Comparison of ENCODE assay signal across 8 cellular contexts in the genomic region with DNA sequence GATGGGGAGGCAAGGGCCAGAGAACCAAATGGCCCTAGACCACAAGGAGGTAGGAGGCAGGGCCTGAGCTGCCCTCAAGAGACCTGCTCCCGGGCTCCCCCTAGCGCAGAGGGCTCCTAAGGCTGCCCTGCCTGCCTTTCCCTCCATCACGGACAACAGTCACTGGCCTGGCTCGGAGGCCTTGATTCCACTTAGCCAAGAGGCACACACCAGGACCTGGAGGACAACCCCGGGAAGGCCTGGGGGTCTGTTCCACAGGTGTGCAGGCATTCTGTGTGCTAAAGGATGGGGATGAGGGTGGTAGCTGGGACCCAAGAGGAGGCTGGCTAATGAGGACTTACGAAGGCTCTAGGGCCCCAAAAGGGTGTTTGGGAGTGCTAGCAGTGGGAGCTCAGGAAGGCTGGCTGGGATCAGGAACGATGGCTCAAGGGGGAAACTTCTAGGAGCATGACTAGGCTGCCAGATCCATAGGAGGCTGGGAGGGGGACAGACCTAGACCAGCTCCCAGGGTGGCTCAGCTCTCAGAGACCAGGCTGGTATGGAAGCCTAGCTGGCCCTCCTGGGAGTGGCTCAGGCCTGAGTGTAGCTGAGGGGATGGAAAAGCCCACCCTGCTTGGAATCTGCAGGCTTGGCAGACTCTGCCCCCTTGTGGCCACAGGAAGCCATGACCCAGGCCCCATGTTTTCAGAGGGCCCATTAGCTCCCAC. TPM values are rescaled to one million over a fixed set of nuclear protein-coding genes. Genes with fewer than 3 reads are reported as not detected.
DNase-seq lines count a peak whose midpoint lies in the region; ATAC-seq and TF ChIP-seq lines count a peak whose summit lies in the region.

No MANE protein-coding gene starts in this region.

- peak overlapping the region; percentile 73 for H2AK9ac ChIP-seq in IMR-90 (replicated peaks; ENCODE audit: low read depth, low read length, poor library complexity)

- peak overlapping the region; percentile 61 for H3K4me3 Mint-ChIP-seq in Caco-2 (ENCODE audit: unreplicated experiment)
- peak overlapping the region; percentile 49 for H3K4me3 Mint-ChIP-seq in activated T-helper 17 cell treated with anti-CD3 and anti-CD28 coated beads, Interleukin-2, amount 50 U/mL, for 72 hours

- H3K27me3 Mint-ChIP-seq in Caco-2 (ENCODE audit: insufficient read depth, unreplicated experiment), result no peaks in the 10 kb centered on the region
- H3K27me3 Mint-ChIP-seq in activated T-helper 17 cell treated with anti-CD3 and anti-CD28 coated beads, Interleukin-2, amount 50 U/mL, for 72 hours, result peaks cover 14% of the 10 kb centered on the region

- no peaks in the 10 kb centered on the region for H3K4me1 Mint-ChIP-seq in Caco-2 (ENCODE audit: low read depth, unreplicated experiment)
- peaks cover 4% of the 10 kb centered on the region for H3K4me1 Mint-ChIP-seq in activated T-helper 17 cell treated with anti-CD3 and anti-CD28 coated beads, Interleukin-2, amount 50 U/mL, for 72 hours

- no peak overlapping the region for H2BK120ac ChIP-seq in IMR-90 (ENCODE audit: low read depth, low read length)

- no peak overlapping the region for H3K27ac Mint-ChIP-seq in Caco-2 (ENCODE audit: unreplicated experiment)
- no peak overlapping the region for H3K27ac Mint-ChIP-seq in activated T-helper 17 cell treated with anti-CD3 and anti-CD28 coated beads, Interleukin-2, amount 50 U/mL, for 72 hours

- ATAC-seq in IMR-90 (ENCODE audit: low read depth) (peak; percentile 48), foreskin keratinocyte (peak; percentile 26), omental fat pad (ENCODE audit: low FRiP score) (peak; percentile 41), HG03521 (IDR thresholded peaks at IDR 0.05; ENCODE audit: unreplicated experiment) (no peak), GM19395 (IDR thresholded peaks at IDR 0.05; ENCODE audit: unreplicated experiment) (no peak)
- peak; percentile 70 for ATAC-seq in activated T-helper 17 cell treated with anti-CD3 and anti-CD28 coated beads, Interleukin-2, amount 50 U/mL, for 72 hours (replicated peaks)

- WGBS in IMR-90 (ENCODE audit: extremely low coverage in 2 of 2, insufficient read length in 1 of 2), 2 experiments, result 76% methylated on average over 4 of the region's 7 CpGs; no CpG with 5 or more reads in 1 of the 2 experiments

- no peak overlapping the region for H4K5ac ChIP-seq in IMR-90 (ENCODE audit: low read depth, low read length)

- H2BK20ac ChIP-seq in IMR-90 (ENCODE audit: low read depth, low read length), result no peak overlapping the region

- peak overlapping the region; percentile 8; the same call in 1 of the 3 replicates for H2BK15ac ChIP-seq in IMR-90 (ENCODE audit: low read depth, low read length)

- no peak overlapping the region for H3K4me3 ChIP-seq in Caco-2 (ENCODE audit: low read depth, low read length)
- no peak overlapping the region for H3K4me3 ChIP-seq in IMR-90 (ENCODE audit: insufficient read depth, low read depth, low read length)
- no peak overlapping the region for H3K4me3 ChIP-seq in OCI-LY7 (ENCODE audit: low read depth, low read length, poor library complexity, severe bottlenecking)

- in situ Hi-C loops in IMR-90 (cut with MboI; ENCODE audit: low sequenced_read_pairs), result loop anchor here (5.0 kb wide), 1 partner anchor 162 kb away; no protein-coding TSS in a partner anchor

- no peaks in the 10 kb centered on the region for H3K9me2 ChIP-seq in OCI-LY7 (ENCODE audit: insufficient read depth, low read length)

- intact Hi-C loops in Caco-2 (cut with micrococcal nuclease; ENCODE audit: unreplicated experiment), result loop anchor here (1.0 kb wide), 2 partner anchors 171 to 405 kb away; no protein-coding TSS in a partner anchor
- intact Hi-C loops in IMR-90 (cut with micrococcal nuclease), result loop anchor here (1.0 to 5.0 kb wide), 4 partner anchors 82 to 405 kb away; no protein-coding TSS in a partner anchor
- intact Hi-C loops in OCI-LY7 (cut with micrococcal nuclease; ENCODE audit: unreplicated experiment), result loop anchor here (1.0 to 5.0 kb wide), 4 partner anchors 97 to 707 kb away; no protein-coding TSS in a partner anchor

- peak overlapping the region; percentile 91 for H2AFZ ChIP-seq in IMR-90 (replicated peaks; ENCODE audit: low read length, poor library complexity)
- no peak overlapping the region for H2AFZ ChIP-seq in OCI-LY7 (ENCODE audit: low read length)

- no peak overlapping the region for H4K8ac ChIP-seq in IMR-90 (ENCODE audit: low read depth in 2 of 2, low read length in 2 of 2)

- TF ChIP-seq RAD21 in IMR-90 (IDR thresholded peaks at IDR 0.05; ENCODE audit: low read length), result peak; percentile 87

- no peak for TF ChIP-seq POLR2A in IMR-90 (IDR thresholded peaks at IDR 0.05; ENCODE audit: low read depth, low read length)

- no peak overlapping the region for H2BK5ac ChIP-seq in IMR-90 (ENCODE audit: low read depth, low read length, poor library complexity, severe bottlenecking)

- POLR2A ChIA-PET in Caco-2 (lab: Charles Lee), result no interaction called here
- POLR2A ChIA-PET in IMR-90 (lab: Charles Lee; ENCODE audit: unreplicated experiment), result no interaction called here
- POLR2A ChIA-PET in OCI-LY7 (lab: Charles Lee), result interaction anchor here (0.6 to 1.2 kb wide), 5 partner anchors 108 to 236 kb away, joined by 3 to 4 read pairs (median 3); a partner anchor contains a TSS

- H3K79me2 ChIP-seq in OCI-LY7 (ENCODE audit: insufficient read depth, low read depth, low read length), result no peaks in the 10 kb centered on the region

- H3K4me1 ChIP-seq in Caco-2 (peaks cover 9% of the 10 kb centered on the region), IMR-90 (ENCODE audit: control insufficient read depth, insufficient read depth, low read length) (peaks cover 10% of the 10 kb centered on the region), OCI-LY7 (ENCODE audit: insufficient read depth, low read length, poor library complexity, severe bottlenecking) (no peaks in the 10 kb centered on the region), foreskin keratinocyte (peaks cover 24% of the 10 kb centered on the region)

- H4K20me1 ChIP-seq in IMR-90 (ENCODE audit: insufficient read depth, low read length), result peaks cover 3% of the 10 kb centered on the region; the same call in 1 of the 2 replicates
- no peaks in the 10 kb centered on the region for H4K20me1 ChIP-seq in OCI-LY7 (ENCODE audit: insufficient read depth, low read length)

- no peak overlapping the region for H3K14ac ChIP-seq in IMR-90 (replicated peaks; ENCODE audit: low read depth, low read length)

- dilution Hi-C loops in IMR-90 (cut with HindIII; ENCODE audit: low sequenced_read_pairs, unreplicated experiment), result no loop called here

- TF ChIP-seq CTCF in Caco-2 (IDR thresholded peaks at IDR 0.05; ENCODE audit: insufficient read depth in 1 of 2, low read depth in 1 of 2, low read length in 1 of 2, severe bottlenecking in 1 of 2, unreplicated experiment in 1 of 2), result peak; percentile 61 to 72
- peak; percentile 84 for TF ChIP-seq CTCF in IMR-90 (conservative IDR thresholded peaks at IDR 0.05; ENCODE audit: low read depth, low read length)
- peak; percentile 82 for TF ChIP-seq CTCF in OCI-LY7 (conservative IDR thresholded peaks at IDR 0.05; ENCODE audit: low read length)
- peak; percentile 88 for TF ChIP-seq CTCF in foreskin keratinocyte (conservative IDR thresholded peaks at IDR 0.05)
- TF ChIP-seq CTCF in omental fat pad (IDR thresholded peaks at IDR 0.05), result peak in 2 of 3 donors; percentile 41 to 66

- H4K91ac ChIP-seq in IMR-90 (ENCODE audit: insufficient read depth, low read depth, low read length), result no peak overlapping the region; the same call in 1 of the 2 replicates

- DNase-seq in Caco-2, result peak; percentile 59 to 63
- DNase-seq in IMR-90, result peak; percentile 53
- peak; percentile 70 for DNase-seq in OCI-LY7 (ENCODE audit: low spot score)
- peak in 1 of 2 donors; percentile 75 for DNase-seq in foreskin keratinocyte
- peak; percentile 41 for DNase-seq in omental fat pad (ENCODE audit: low spot score)

- no peak overlapping the region for H3K9ac ChIP-seq in IMR-90 (ENCODE audit: low read depth, low read length)

- H3K27ac ChIP-seq in IMR-90 (ENCODE audit: insufficient read depth, low read length) (no peak overlapping the region), OCI-LY7 (ENCODE audit: low read depth, low read length, poor library complexity, severe bottlenecking) (no peak overlapping the region), foreskin keratinocyte (peak overlapping the region; percentile 96)

- H3K18ac ChIP-seq in IMR-90 (ENCODE audit: low read depth, low read length), result no peak overlapping the region

- H3K56ac ChIP-seq in IMR-90 (ENCODE audit: extremely low read depth, insufficient read depth, low read length), result no peak overlapping the region

- no peaks in the 10 kb centered on the region for H3K36me3 ChIP-seq in Caco-2 (ENCODE audit: control insufficient read depth, insufficient read depth, low read length)
- peaks cover 6% of the 10 kb centered on the region; the same call in 1 of the 2 replicates for H3K36me3 ChIP-seq in IMR-90 (ENCODE audit: control insufficient read depth, insufficient read depth, low read length)
- H3K36me3 ChIP-seq in OCI-LY7 (ENCODE audit: insufficient read depth, low read length), result no peaks in the 10 kb centered on the region

- H3K4me2 ChIP-seq in IMR-90 (ENCODE audit: low read depth, low read length) (no peak overlapping the region), OCI-LY7 (ENCODE audit: low read length) (peak overlapping the region; percentile 17; the same call in 1 of the 2 replicates)

- H3K9me3 Mint-ChIP-seq in Caco-2 (ENCODE audit: unreplicated experiment), result no peaks in the 10 kb centered on the region
- no peaks in the 10 kb centered on the region for H3K9me3 Mint-ChIP-seq in activated T-helper 17 cell treated with anti-CD3 and anti-CD28 coated beads, Interleukin-2, amount 50 U/mL, for 72 hours

- H3K79me1 ChIP-seq in IMR-90 (ENCODE audit: low read depth in 1 of 2, low read length in 2 of 2), result peaks cover 0 to 8% of the 10 kb centered on the region in 2 experiments; a peak in 1 of 4 replicates

- no peaks in the 10 kb centered on the region for H3K36me3 Mint-ChIP-seq in Caco-2 (ENCODE audit: insufficient read depth, unreplicated experiment)
- H3K36me3 Mint-ChIP-seq in activated T-helper 17 cell treated with anti-CD3 and anti-CD28 coated beads, Interleukin-2, amount 50 U/mL, for 72 hours (ENCODE audit: low read depth), result peaks cover 18% of the 10 kb centered on the region

- H2AK5ac ChIP-seq in IMR-90 (ENCODE audit: low read depth, low read length), result peak overlapping the region; percentile 23; the same call in 1 of the 2 replicates

- BruUV-seq in Caco-2 (replicated peaks; lab: Mats Ljungman, UMichigan) (no TSS peak), IMR-90 (replicated peaks; lab: Mats Ljungman, UMichigan) (no TSS peak), OCI-LY7 (replicated peaks; lab: Mats Ljungman, UMichigan) (no TSS peak)

- H3K23ac ChIP-seq in IMR-90 (ENCODE audit: low read depth, low read length), result no peak overlapping the region

- H3K27me3 ChIP-seq in Caco-2 (replicated peaks; ENCODE audit: control insufficient read depth, insufficient read depth, low read length) (no peaks in the 10 kb centered on the region), IMR-90 (ENCODE audit: control insufficient read depth, insufficient read depth, low read length) (no peaks in the 10 kb centered on the region; the same call in 1 of the 2 replicates), foreskin keratinocyte (no peaks in the 10 kb centered on the region)

- H3K4ac ChIP-seq in IMR-90 (ENCODE audit: low read depth, low read length), result no peak overlapping the region; the same call in 1 of the 2 replicates

- peaks cover 6% of the 10 kb centered on the region for H3K9me1 ChIP-seq in IMR-90 (ENCODE audit: insufficient read depth, low read length)

- H3K9me3 ChIP-seq in Caco-2 (no peaks in the 10 kb centered on the region), IMR-90 (ENCODE audit: control insufficient read depth, insufficient read depth, low read length) (peaks cover 5% of the 10 kb centered on the region), OCI-LY7 (ENCODE audit: low read length) (no peaks in the 10 kb centered on the region)

- CTCF ChIA-PET in Caco-2 (lab: Charles Lee) (interaction anchor here (0.6 to 3.5 kb wide), 17 partner anchors 9 to 1104 kb away, joined by 3 to 66 read pairs (median 4); a partner anchor contains a TSS), IMR-90 (lab: Yijun Ruan, JAX) (interaction anchor here (0.6 to 5.6 kb wide), 26 partner anchors 8 to 408 kb away, joined by 3 to 149 read pairs (median 4); a partner anchor contains a TSS), OCI-LY7 (lab: Charles Lee; ENCODE audit: unreplicated experiment) (interaction anchor here (0.6 to 2.2 kb wide), 10 partner anchors 9 to 283 kb away, joined by 3 to 40 read pairs (median 4); a partner anchor contains a TSS)

RNA-seq across cellular contexts. Expression of a gene that starts 0.8 kb away (rescaled TPM):
- total RNA-seq in Caco-2 (2022) (0.26 TPM in 1 of 2 replicates, not detected in the other), IMR-90 (2012; rRNA removed) (not detected in 2 replicates), OCI-LY7 (2022) (1.2 and 1.8 TPM in 2 replicates), foreskin keratinocyte (133 and 138 TPM in 2 replicates), omental fat pad (under 1 TPM in 3 of 4 donors, not detected in 1; 0.19 to 0.72 (median 0.63) TPM)
- polyA plus RNA-seq in IMR-90 (2012; rRNA removed) (0.23 and 0.29 TPM in 2 replicates), foreskin keratinocyte (170 and 172 TPM in 2 replicates)
- polyA plus RNA-seq in IMR-90 (2012; cell fraction: cytosol; rRNA removed), result 0.06 and 0.30 TPM in 2 replicates
- 2.3 and 5.2 TPM in 2 replicates for polyA plus RNA-seq in IMR-90 (2012; cell fraction: nucleus; rRNA removed; ENCODE audit: low replicate concordance)
- total RNA-seq in OCI-LY7 (2014; rRNA removed; shearing (Covaris generic)), result 0.44 TPM in 1 of 2 replicates, not detected in the other
- total RNA-seq in activated T-helper 17 cell treated with anti-CD3 and anti-CD28 coated beads, Interleukin-2, amount 50 U/mL, for 72 hours, result under 1 TPM in 1 of 2 donors, not detected in 1; 0.32 TPM

RNA-seq across cellular contexts. Expression of a gene that starts 12.3 kb away (rescaled TPM):
- total RNA-seq in Caco-2 (2022), result 14.1 and 15.9 TPM in 2 replicates
- 14.2 and 15.2 TPM in 2 replicates for total RNA-seq in IMR-90 (2012; rRNA removed)
- 18.7 and 19.0 TPM in 2 replicates for polyA plus RNA-seq in IMR-90 (2012; rRNA removed)
- polyA plus RNA-seq in IMR-90 (2012; cell fraction: cytosol; rRNA removed), result 17.0 and 20.8 TPM in 2 replicates
- polyA plus RNA-seq in IMR-90 (2012; cell fraction: nucleus; rRNA removed; ENCODE audit: low replicate concordance), result 38.2 and 128 TPM in 2 replicates
- total RNA-seq in OCI-LY7 (2014; rRNA removed; shearing (Covaris generic)), result 13.1 and 17.8 TPM in 2 replicates
- total RNA-seq in OCI-LY7 (2022), result 24.1 and 26.5 TPM in 2 replicates
- total RNA-seq in activated T-helper 17 cell treated with anti-CD3 and anti-CD28 coated beads, Interleukin-2, amount 50 U/mL, for 72 hours, result 10 to 100 TPM in 1 of 2 donors, 1 to 10 TPM in 1; 9.4 to 26.5 TPM
- total RNA-seq in foreskin keratinocyte, result 30.1 and 32.9 TPM in 2 replicates
- 23.6 and 25.9 TPM in 2 replicates for polyA plus RNA-seq in foreskin keratinocyte
- 10 to 100 TPM; 18.7 to 23.2 (median 21.1) TPM for total RNA-seq in omental fat pad

RNA-seq across cellular contexts. Expression of a gene that starts 35.4 kb away (rescaled TPM):
- total RNA-seq in Caco-2 (2022), result 29.0 and 29.5 TPM in 2 replicates
- 18.9 and 21.0 TPM in 2 replicates for total RNA-seq in IMR-90 (2012; rRNA removed)
- polyA plus RNA-seq in IMR-90 (2012; rRNA removed), result 32.2 and 38.0 TPM in 2 replicates
- polyA plus RNA-seq in IMR-90 (2012; cell fraction: cytosol; rRNA removed), result 23.4 and 39.1 TPM in 2 replicates
- polyA plus RNA-seq in IMR-90 (2012; cell fraction: nucleus; rRNA removed; ENCODE audit: low replicate concordance), result 133 and 182 TPM in 2 replicates
- 42.1 and 45.6 TPM in 2 replicates for total RNA-seq in OCI-LY7 (2014; rRNA removed; shearing (Covaris generic))
- 21.6 and 28.6 TPM in 2 replicates for total RNA-seq in OCI-LY7 (2022)
- total RNA-seq in activated T-helper 17 cell treated with anti-CD3 and anti-CD28 coated beads, Interleukin-2, amount 50 U/mL, for 72 hours, result 10 to 100 TPM; 24.7 to 59.4 TPM
- 28.5 and 33.3 TPM in 2 replicates for total RNA-seq in foreskin keratinocyte
- 27.1 and 34.1 TPM in 2 replicates for polyA plus RNA-seq in foreskin keratinocyte
- 10 to 100 TPM; 18.1 to 67.5 (median 23.1) TPM for total RNA-seq in omental fat pad

RNA-seq across cellular contexts. Expression of a gene that starts 40.3 kb away (rescaled TPM):
- 89.9 and 91.2 TPM in 2 replicates for total RNA-seq in Caco-2 (2022)
- 72.1 and 80.3 TPM in 2 replicates for total RNA-seq in IMR-90 (2012; rRNA removed)
- polyA plus RNA-seq in IMR-90 (2012; rRNA removed), result 169 and 209 TPM in 2 replicates
- 211 and 228 TPM in 2 replicates for polyA plus RNA-seq in IMR-90 (2012; cell fraction: cytosol; rRNA removed)
- 173 and 195 TPM in 2 replicates for polyA plus RNA-seq in IMR-90 (2012; cell fraction: nucleus; rRNA removed; ENCODE audit: low replicate concordance)
- 62.0 and 97.1 TPM in 2 replicates for total RNA-seq in OCI-LY7 (2014; rRNA removed; shearing (Covaris generic))
- total RNA-seq in OCI-LY7 (2022), result 58.9 and 68.4 TPM in 2 replicates
- total RNA-seq in activated T-helper 17 cell treated with anti-CD3 and anti-CD28 coated beads, Interleukin-2, amount 50 U/mL, for 72 hours, result 100 to 1,000 TPM in 1 of 2 donors, 10 to 100 TPM in 1; 80.1 to 183 TPM
- 170 and 176 TPM in 2 replicates for total RNA-seq in foreskin keratinocyte
- polyA plus RNA-seq in foreskin keratinocyte, result 207 and 211 TPM in 2 replicates
- 100 to 1,000 TPM; 111 to 223 (median 139) TPM for total RNA-seq in omental fat pad

RNA-seq across cellular contexts. Expression of a gene that starts 44.6 kb away (rescaled TPM):
- total RNA-seq in Caco-2 (2022) (28.6 and 31.5 TPM in 2 replicates), IMR-90 (2012; rRNA removed) (57.2 and 60.8 TPM in 2 replicates), OCI-LY7 (2022) (0.57 and 0.65 TPM in 2 replicates), foreskin keratinocyte (90.6 and 99.1 TPM in 2 replicates), omental fat pad (10 to 100 TPM; 20.3 to 67.9 (median 42.6) TPM)
- polyA plus RNA-seq in IMR-90 (2012; rRNA removed) (52.3 and 74.7 TPM in 2 replicates), foreskin keratinocyte (93.3 and 101 TPM in 2 replicates)
- 67.7 and 79.7 TPM in 2 replicates for polyA plus RNA-seq in IMR-90 (2012; cell fraction: cytosol; rRNA removed)
- 31.2 and 77.9 TPM in 2 replicates for polyA plus RNA-seq in IMR-90 (2012; cell fraction: nucleus; rRNA removed; ENCODE audit: low replicate concordance)
- 1.4 and 1.9 TPM in 2 replicates for total RNA-seq in OCI-LY7 (2014; rRNA removed; shearing (Covaris generic))
- total RNA-seq in activated T-helper 17 cell treated with anti-CD3 and anti-CD28 coated beads, Interleukin-2, amount 50 U/mL, for 72 hours, result 10 to 100 TPM; 18.5 to 34.4 TPM

Comparison
In these comparisons a context has a peak if more than half of its experiments do, and no peak if none do; other contexts are left out.
1. ATAC-seq: peak in IMR-90 (single experiment), activated T-helper 17 cell treated with anti-CD3 and anti-CD28 coated beads, Interleukin-2, amount 50 U/mL, for 72 hours (single experiment), foreskin keratinocyte (single experiment) and omental fat pad (single experiment); none in HG03521 (single experiment) and GM19395 (single experiment).
2. RNA of a gene that starts 0.8 kb away (total RNA-seq): 133 to 138 TPM in foreskin keratinocyte; 0.44 to 1.8 TPM in OCI-LY7, 0.19 to 0.72 TPM in omental fat pad, 0.32 TPM in activated T-helper 17 cell treated with anti-CD3 and anti-CD28 coated beads, Interleukin-2, amount 50 U/mL, for 72 hours, 0.26 TPM in Caco-2 and not detected in IMR-90; every median in the first group is over 10 times any median in the second.
3. Peak in every context shown above with its lines, with median percentiles within 50 percentile points of each other: CTCF ChIP-seq.